In the genomic region with DNA sequence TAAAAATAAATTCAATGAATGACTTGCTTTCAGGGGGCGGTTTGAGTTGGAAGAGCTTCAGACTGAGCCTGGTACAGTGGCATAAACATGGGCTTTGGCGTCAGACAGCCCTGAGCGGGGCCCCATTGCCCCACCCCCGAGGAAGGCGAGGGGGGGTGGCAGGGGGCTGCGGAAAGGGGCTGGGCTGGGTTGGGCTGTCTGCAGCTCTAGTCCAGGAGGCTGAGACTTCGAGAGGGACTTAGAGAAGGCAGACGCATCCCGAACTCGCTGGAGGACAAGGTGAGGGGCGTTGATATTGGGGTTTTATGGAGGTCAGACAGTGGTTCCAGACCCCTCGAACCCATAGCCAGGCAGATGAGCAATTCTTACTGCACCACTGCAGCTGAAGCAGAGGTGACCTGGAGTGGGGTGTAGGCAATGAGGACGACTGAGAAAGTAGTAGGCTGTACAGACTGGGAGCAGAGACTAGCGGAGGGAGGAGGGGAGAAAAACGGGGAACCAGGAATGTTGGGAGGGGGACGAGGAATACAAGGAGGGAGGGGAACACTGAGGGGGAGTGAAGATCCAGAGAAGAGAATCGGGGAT, we compare ENCODE assay signal across 8 cellular contexts. TPM values are rescaled to one million over a fixed set of nuclear protein-coding genes. Genes with fewer than 3 reads are reported as not detected.
DNase-seq lines count a peak whose midpoint lies in the region; ATAC-seq and TF ChIP-seq lines count a peak whose summit lies in the region.

A gene with protein sequence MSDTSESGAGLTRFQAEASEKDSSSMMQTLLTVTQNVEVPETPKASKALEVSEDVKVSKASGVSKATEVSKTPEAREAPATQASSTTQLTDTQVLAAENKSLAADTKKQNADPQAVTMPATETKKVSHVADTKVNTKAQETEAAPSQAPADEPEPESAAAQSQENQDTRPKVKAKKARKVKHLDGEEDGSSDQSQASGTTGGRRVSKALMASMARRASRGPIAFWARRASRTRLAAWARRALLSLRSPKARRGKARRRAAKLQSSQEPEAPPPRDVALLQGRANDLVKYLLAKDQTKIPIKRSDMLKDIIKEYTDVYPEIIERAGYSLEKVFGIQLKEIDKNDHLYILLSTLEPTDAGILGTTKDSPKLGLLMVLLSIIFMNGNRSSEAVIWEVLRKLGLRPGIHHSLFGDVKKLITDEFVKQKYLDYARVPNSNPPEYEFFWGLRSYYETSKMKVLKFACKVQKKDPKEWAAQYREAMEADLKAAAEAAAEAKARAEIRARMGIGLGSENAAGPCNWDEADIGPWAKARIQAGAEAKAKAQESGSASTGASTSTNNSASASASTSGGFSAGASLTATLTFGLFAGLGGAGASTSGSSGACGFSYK (plus strand): TSS at position 222 of the 585 bp plus-strand sequence. CDS start 1,587 bp downstream, outside the sequence.

- ATAC-seq in Panc1 (peak; percentile 26), HG03108 (IDR thresholded peaks at IDR 0.05; ENCODE audit: unreplicated experiment) (no peak)

- DNase-seq in GM20000 (ENCODE audit: low spot score) (peak; percentile 6), Panc1 (ENCODE audit: low read depth, low spot score) (no peak), germinal center (ENCODE audit: low spot score) (peak; percentile 12), neural crest cell (ENCODE audit: low read depth, low spot score) (no peak), ureter (ENCODE audit: low spot score) (peak; percentile 51), T1000 (lab: John Stamatoyannopoulos, UW) (no peak)
- peak; percentile 21 for DNase-seq in activated naive CD8-positive, alpha-beta T cell treated with anti-CD3 and anti-CD28 coated beads for 36 hours

- no TSS peak for BruUV-seq in Panc1 (replicated peaks; lab: Mats Ljungman, UMichigan)

- H3K36me3 ChIP-seq in Panc1 (ENCODE audit: control insufficient read depth, insufficient read depth, low read length) = no peaks in the 10 kb centered on the region

- no peaks in the 10 kb centered on the region for H3K27me3 Mint-ChIP-seq in activated naive CD8-positive, alpha-beta T cell treated with anti-CD3 and anti-CD28 coated beads for 36 hours
- peaks cover 6% of the 10 kb centered on the region for H3K27me3 Mint-ChIP-seq in neural crest cell (ENCODE audit: low read depth)

- intact Hi-C loops in Panc1 (cut with micrococcal nuclease; ENCODE audit: unreplicated experiment) = no loop called here

- POLR2A ChIA-PET in Panc1 (lab: Charles Lee) = no interaction called here

- H3K27ac ChIP-seq in Panc1 (ENCODE audit: low read length) = peak within 1 kb of the TSS; percentile 81

- in situ Hi-C loops in Panc1 (cut with HindIII; ENCODE audit: low pct_unique_long_range_greater_than_20kb, low sequenced_read_pairs) = no loop called here

- H3K4me1 ChIP-seq in Panc1 (ENCODE audit: control insufficient read depth, insufficient read depth, low read length) = peaks cover 3% of the 10 kb centered on the region; the same call in 1 of the 2 replicates

- H3K27me3 ChIP-seq in Panc1 (ENCODE audit: control insufficient read depth, insufficient read depth, low read length) = peaks cover 3% of the 10 kb centered on the region

- CTCF ChIA-PET in Panc1 (lab: Charles Lee) = no interaction called here

- peak within 1 kb of the TSS; percentile 94 for H3K27ac Mint-ChIP-seq in activated naive CD8-positive, alpha-beta T cell treated with anti-CD3 and anti-CD28 coated beads for 36 hours
- peak within 1 kb of the TSS; percentile 98 for H3K27ac Mint-ChIP-seq in neural crest cell (ENCODE audit: unreplicated experiment)

- no peaks in the 10 kb centered on the region for H3K9me3 ChIP-seq in Panc1 (ENCODE audit: control insufficient read depth, insufficient read depth, low read depth, low read length)

- H3K4me3 Mint-ChIP-seq in activated naive CD8-positive, alpha-beta T cell treated with anti-CD3 and anti-CD28 coated beads for 36 hours = peak within 1 kb of the TSS; percentile 92
- H3K4me3 Mint-ChIP-seq in neural crest cell = peak within 1 kb of the TSS; percentile 99

- H3K9me3 Mint-ChIP-seq in activated naive CD8-positive, alpha-beta T cell treated with anti-CD3 and anti-CD28 coated beads for 36 hours = no peaks in the 10 kb centered on the region
- H3K9me3 Mint-ChIP-seq in neural crest cell = no peaks in the 10 kb centered on the region

- TF ChIP-seq CTCF in GM20000 (IDR thresholded peaks at IDR 0.05; ENCODE audit: extremely low read depth, missing control alignments) = no peak
- no peak for TF ChIP-seq CTCF in Panc1 (IDR thresholded peaks at IDR 0.05)
- no peak for TF ChIP-seq CTCF in neural crest cell (conservative IDR thresholded peaks at IDR 0.05)

- peaks cover 4% of the 10 kb centered on the region for H3K36me3 Mint-ChIP-seq in activated naive CD8-positive, alpha-beta T cell treated with anti-CD3 and anti-CD28 coated beads for 36 hours
- peaks cover 20% of the 10 kb centered on the region for H3K36me3 Mint-ChIP-seq in neural crest cell (ENCODE audit: low read depth)

- peaks cover 2% of the 10 kb centered on the region for H3K4me1 Mint-ChIP-seq in activated naive CD8-positive, alpha-beta T cell treated with anti-CD3 and anti-CD28 coated beads for 36 hours
- peaks cover 21% of the 10 kb centered on the region for H3K4me1 Mint-ChIP-seq in neural crest cell

- peak within 1 kb of the TSS; percentile 73 to 80 for H3K4me3 ChIP-seq in Panc1 (ENCODE audit: low read depth in 2 of 2, low read length in 2 of 2)

RNA-seq across cellular contexts. Expression of the gene that starts here (rescaled TPM):
- total RNA-seq in Panc1 (2021; ENCODE audit: unreplicated experiment) (69.5 TPM), neural crest cell (238 and 259 TPM in 2 replicates), ureter (162 TPM)
- 79.1 TPM for polyA plus RNA-seq in Panc1 (2012; ENCODE audit: insufficient read length)
- 10 to 100 TPM; 29.9 to 32.9 TPM for total RNA-seq in activated naive CD8-positive, alpha-beta T cell treated with anti-CD3 and anti-CD28 coated beads for 36 hours

Comparison
In these comparisons a context has a peak if more than half of its experiments do, and no peak if none do; other contexts are left out.
1. DNase-seq: peak in GM20000 (single experiment), activated naive CD8-positive, alpha-beta T cell treated with anti-CD3 and anti-CD28 coated beads for 36 hours (single experiment), germinal center (single experiment) and ureter (single experiment); none in Panc1 (single experiment), neural crest cell (single experiment) and T1000 (single experiment).